2 cellular contexts compared by ENCODE assay signal in genomic region chr16:87505834-87506233, GRCh38.
TF ChIP-seq lines count a peak whose summit lies in the region.

No MANE protein-coding gene starts in this region.

TF ChIP-seq in K562, 482 proteins besides CTCF, POLR2A, EP300 and RAD21:
- TF ChIP-seq PTBP1 (IDR thresholded peaks at IDR 0.05; ENCODE audit: low read depth, low read length) (no peak), RBM25 (IDR thresholded peaks at IDR 0.05; ENCODE audit: low read depth, low read length, severe bottlenecking) (peak; percentile 82), HINFP (tag; conservative IDR thresholded peaks at IDR 0.05; ENCODE audit: low read depth) (no peak), MCM7 (IDR thresholded peaks at IDR 0.05) (no peak)
TF ChIP-seq in K562: peak in this region for 1.

TF ChIP-seq in H1, 55 proteins besides CTCF, POLR2A, EP300 and RAD21:
- no peak for TF ChIP-seq MAFK (IDR thresholded peaks at IDR 0.05; ENCODE audit: low read depth, low read length)
- TF ChIP-seq KDM1A (IDR thresholded peaks at IDR 0.05; ENCODE audit: borderline replicate concordance, low read length), result peak; percentile 57; the same call in 1 of the 2 replicates
